8 cellular contexts compared by ENCODE assay signal in the genomic region with DNA sequence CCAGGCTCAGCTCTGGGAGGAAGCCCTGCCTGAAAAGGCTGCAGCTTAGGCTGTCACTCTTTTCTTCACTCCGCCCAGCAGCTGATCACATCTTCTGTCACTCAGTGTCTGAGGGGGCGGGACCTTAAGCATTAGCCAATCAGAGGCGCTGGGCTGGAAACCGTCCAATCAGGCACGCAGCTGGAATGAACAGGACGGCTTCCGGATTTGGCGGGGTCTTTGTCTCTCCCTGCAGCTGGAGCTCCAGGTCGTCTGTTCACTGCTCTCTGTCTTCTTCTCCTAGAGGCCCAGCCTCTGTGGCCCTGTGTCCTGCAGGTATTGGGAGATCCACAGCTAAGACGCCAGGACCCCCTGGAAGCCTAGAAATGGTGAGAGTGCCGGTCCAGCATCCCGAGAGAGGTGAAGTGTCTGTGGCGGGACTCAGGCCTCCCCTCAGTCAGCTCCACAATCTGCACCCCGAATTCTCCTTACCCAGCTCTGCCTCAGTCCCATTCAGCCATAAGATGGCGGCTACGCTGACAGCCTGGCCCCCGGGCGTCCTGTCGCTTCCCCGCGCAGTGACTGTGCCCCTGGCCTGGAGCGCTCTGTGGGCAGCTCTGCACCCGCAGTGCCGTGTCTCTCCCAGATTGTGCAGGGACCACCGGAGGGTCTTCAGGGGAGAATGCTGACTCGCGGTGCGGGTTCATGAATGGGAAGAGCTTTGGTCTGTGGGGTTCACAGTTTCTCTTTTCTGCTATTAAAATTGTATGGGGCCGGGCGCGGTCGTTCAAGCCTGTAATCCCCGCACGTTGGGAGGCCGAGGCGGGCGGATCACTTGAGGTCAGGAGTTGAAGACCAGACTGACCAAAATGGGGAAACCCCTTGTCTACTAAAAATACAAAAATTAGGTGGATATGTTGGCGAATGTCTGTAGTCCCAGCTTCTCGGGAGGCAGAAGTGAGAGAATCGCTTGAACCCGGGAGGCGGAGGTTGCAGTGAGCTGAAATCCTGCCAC. TPM values are rescaled to one million over a fixed set of nuclear protein-coding genes. Genes with fewer than 3 reads are reported as not detected.
DNase-seq lines count a peak whose midpoint lies in the region; ATAC-seq and TF ChIP-seq lines count a peak whose summit lies in the region.

A gene (plus strand): TSS at position 222 of the 994 bp plus-strand sequence. CDS start 144 bp downstream, at position 366.

- 1% methylated on average over 25 of the region's 42 CpGs for WGBS in esophagus muscularis mucosa

- H3K4me3 ChIP-seq in esophagus muscularis mucosa (peak within 1 kb of the TSS; percentile 67 to 77 (median 72)), muscle layer of duodenum (ENCODE audit: low read depth in 1 of 2, low read length in 2 of 2) (peak within 1 kb of the TSS; percentile 81 to 99)

- no peak for TF ChIP-seq EP300 in esophagus muscularis mucosa (IDR thresholded peaks at IDR 0.05)

- TF ChIP-seq CTCF in esophagus muscularis mucosa (IDR thresholded peaks at IDR 0.05), result no peak

- H3K36me3 Mint-ChIP-seq in activated T-cell treated with anti-CD3 and anti-CD28 coated beads, Interleukin-2, amount 50 U/mL, for 24 hours (ENCODE audit: low read depth), result peaks cover 44% of the 10 kb centered on the region

- H3K27me3 Mint-ChIP-seq in activated T-cell treated with anti-CD3 and anti-CD28 coated beads, Interleukin-2, amount 50 U/mL, for 24 hours, result no peaks in the 10 kb centered on the region

- no peaks in the 10 kb centered on the region for H3K36me3 ChIP-seq in esophagus muscularis mucosa
- H3K36me3 ChIP-seq in muscle layer of duodenum (ENCODE audit: control insufficient read depth in 1 of 2, insufficient read depth in 2 of 2, low read length in 2 of 2), result no peaks in the 10 kb centered on the region

- peak within 1 kb of the TSS; percentile 95 for H3K27ac Mint-ChIP-seq in activated T-cell treated with anti-CD3 and anti-CD28 coated beads, Interleukin-2, amount 50 U/mL, for 24 hours

- ATAC-seq in GM19463 (IDR thresholded peaks at IDR 0.05; ENCODE audit: unreplicated experiment), result peak; percentile 99

- peak; percentile 91 for DNase-seq in COLO668 (lab: John Stamatoyannopoulos, UW; ENCODE audit: unreplicated experiment)
- DNase-seq in HS-27A (ENCODE audit: low read depth), result peak; percentile 72
- peak; percentile 99 for DNase-seq in OCI-M1 (lab: John Stamatoyannopoulos, UW)
- DNase-seq in activated T-cell treated with anti-CD3 and anti-CD28 coated beads, Interleukin-2, amount 50 U/mL, for 24 hours, result peak; percentile 94
- peak; percentile 99 for DNase-seq in esophagus muscularis mucosa (ENCODE audit: extremely low spot score)
- DNase-seq in stimulated activated CD8-positive, alpha-beta memory T cell treated with anti-CD3 and anti-CD28 coated beads, Interleukin-7, amount 100 ng/mL, for 24 hours (ENCODE audit: low read depth), result peak; percentile 87

- no peak for TF ChIP-seq POLR2A in esophagus muscularis mucosa (IDR thresholded peaks at IDR 0.05; ENCODE audit: low read depth)

- H3K27ac ChIP-seq in esophagus muscularis mucosa (replicated peaks in 1 of 4) (peak within 1 kb of the TSS; percentile 51 to 75 (median 64)), muscle layer of duodenum (ENCODE audit: low read length) (no peak within 1 kb of the TSS)

- peak within 1 kb of the TSS; percentile 100 for H3K4me3 Mint-ChIP-seq in activated T-cell treated with anti-CD3 and anti-CD28 coated beads, Interleukin-2, amount 50 U/mL, for 24 hours

- H3K9me3 Mint-ChIP-seq in activated T-cell treated with anti-CD3 and anti-CD28 coated beads, Interleukin-2, amount 50 U/mL, for 24 hours, result peaks cover 17% of the 10 kb centered on the region

- H3K9me3 ChIP-seq in esophagus muscularis mucosa (no peaks in the 10 kb centered on the region), muscle layer of duodenum (ENCODE audit: control insufficient read depth in 1 of 2, low read length in 2 of 2) (no peaks in the 10 kb centered on the region)

- H3K4me1 ChIP-seq in esophagus muscularis mucosa (peaks cover 4 to 10% (median 6%) of the 10 kb centered on the region in 4 donors), muscle layer of duodenum (ENCODE audit: control insufficient read depth in 1 of 2, insufficient read depth in 2 of 2, low read length in 2 of 2) (peaks cover 0 to 5% of the 10 kb centered on the region in 2 donors)

- H3K4me1 Mint-ChIP-seq in activated T-cell treated with anti-CD3 and anti-CD28 coated beads, Interleukin-2, amount 50 U/mL, for 24 hours (ENCODE audit: low read depth), result peaks cover 23% of the 10 kb centered on the region

- no peaks in the 10 kb centered on the region for H3K27me3 ChIP-seq in esophagus muscularis mucosa
- H3K27me3 ChIP-seq in muscle layer of duodenum (ENCODE audit: low read depth, low read length), result no peaks in the 10 kb centered on the region

- intact Hi-C loops in esophagus muscularis mucosa (cut with DNase I), result loop anchor here (10.0 kb wide), 2 partner anchors 112 to 352 kb away; a partner anchor contains a TSS

RNA-seq across cellular contexts. Expression of the gene that starts here (rescaled TPM):
- total RNA-seq in esophagus muscularis mucosa, result 1 to 10 TPM; 1.3 to 3.7 (median 2.1) TPM
